ENCODE assay signal across 14 cellular contexts in genomic region chr3:169634618-169635236, GRCh38. TPM values are rescaled to one million over a fixed set of nuclear protein-coding genes. Genes with fewer than 3 reads are reported as not detected.
A peak's percentile ranks its signal among the peaks of the same experiment; 100 is the strongest.
DNase-seq lines count a peak whose midpoint lies in the region; ATAC-seq and TF ChIP-seq lines count a peak whose summit lies in the region.
"Had no signal": no experiment of that assay in that cellular context is flagged by ENCODE, and none has a peak within 500 bp of the region (broad histone marks: within the 10 kb centered on the region; RNA-seq: fewer than 3 reads in every experiment).

No MANE protein-coding gene starts in this region.

- H3K36me3 ChIP-seq in PC-9 (ENCODE audit: low read depth) (no peaks in the 10 kb centered on the region), heart right ventricle (no peaks in the 10 kb centered on the region), upper lobe of right lung (no peaks in the 10 kb centered on the region), OCI-LY7 (ENCODE audit: insufficient read depth, low read length) (no peaks in the 10 kb centered on the region)

- TF ChIP-seq CTCF in PC-9 (conservative IDR thresholded peaks at IDR 0.05), result no peak
- no peak for TF ChIP-seq CTCF in heart right ventricle (IDR thresholded peaks at IDR 0.05)
- no peak for TF ChIP-seq CTCF in upper lobe of right lung (IDR thresholded peaks at IDR 0.05)
- TF ChIP-seq CTCF in OCI-LY7 (conservative IDR thresholded peaks at IDR 0.05; ENCODE audit: low read length), result no peak

- no peaks in the 10 kb centered on the region for H3K9me3 ChIP-seq in PC-9 (ENCODE audit: insufficient read depth, low read depth)
- H3K9me3 ChIP-seq in heart right ventricle, result no peaks in the 10 kb centered on the region
- H3K9me3 ChIP-seq in upper lobe of right lung, result no peaks in the 10 kb centered on the region
- no peaks in the 10 kb centered on the region for H3K9me3 ChIP-seq in OCI-LY7 (ENCODE audit: low read length)
- H3K9me3 ChIP-seq: Caco-2 had no signal

- H3K4me1 ChIP-seq in PC-9 (replicated peaks; ENCODE audit: insufficient read depth), result peaks cover 24% of the 10 kb centered on the region
- peaks cover 0 to 36% (median 13%) of the 10 kb centered on the region in 9 donors for H3K4me1 ChIP-seq in heart right ventricle
- H3K4me1 ChIP-seq in upper lobe of right lung, result peaks cover 6% of the 10 kb centered on the region
- no peaks in the 10 kb centered on the region for H3K4me1 ChIP-seq in OCI-LY7 (ENCODE audit: insufficient read depth, low read length, poor library complexity, severe bottlenecking)

- CTCF ChIA-PET in PC-9 (lab: Charles Lee), result interaction anchor here (0.6 kb wide), 1 partner anchor 70 kb away, joined by 3 read pairs; no protein-coding TSS in a partner anchor
- CTCF ChIA-PET in OCI-LY7 (lab: Charles Lee; ENCODE audit: unreplicated experiment), result no interaction called here

- peaks cover 10% of the 10 kb centered on the region; the same call in 1 of the 2 replicates for H3F3A ChIP-seq in PC-9 (ENCODE audit: insufficient read depth, low read depth)

- peaks cover 13% of the 10 kb centered on the region for H3K27me3 Mint-ChIP-seq in activated T-cell treated with anti-CD3 and anti-CD28 coated beads, Interleukin-2, amount 50 U/mL, for 4 hours (ENCODE audit: low read depth)

- H3K79me2 ChIP-seq in PC-9 (ENCODE audit: low read depth) (no peaks in the 10 kb centered on the region; the same call in 1 of the 2 replicates), OCI-LY7 (ENCODE audit: insufficient read depth, low read depth, low read length) (no peaks in the 10 kb centered on the region)

- no peaks in the 10 kb centered on the region for H3K9me3 Mint-ChIP-seq in activated T-cell treated with anti-CD3 and anti-CD28 coated beads, Interleukin-2, amount 50 U/mL, for 4 hours
- H3K9me3 Mint-ChIP-seq: activated CD4-positive, alpha-beta memory T cell treated with anti-CD3 and anti-CD28 coated beads for 36 hours had no signal

- H3K27me3 ChIP-seq in PC-9 (ENCODE audit: insufficient read depth, low read depth) (no peaks in the 10 kb centered on the region), heart right ventricle (no peaks in the 10 kb centered on the region), upper lobe of right lung (no peaks in the 10 kb centered on the region)

- BruUV-seq in PC-9 (replicated peaks; lab: Mats Ljungman, UMichigan) (no TSS peak), OCI-LY7 (replicated peaks; lab: Mats Ljungman, UMichigan) (no TSS peak)

- H3K4me3 Mint-ChIP-seq in activated T-cell treated with anti-CD3 and anti-CD28 coated beads, Interleukin-2, amount 50 U/mL, for 4 hours, result no peak overlapping the region
- H3K4me3 Mint-ChIP-seq: activated CD4-positive, alpha-beta memory T cell treated with anti-CD3 and anti-CD28 coated beads for 36 hours had no signal

- POLR2A ChIA-PET in PC-9 (lab: Charles Lee; ENCODE audit: unreplicated experiment), result no interaction called here
- POLR2A ChIA-PET in OCI-LY7 (lab: Charles Lee), result no interaction called here

- ATAC-seq in Right ventricle myocardium inferior (peak; percentile 46), heart right ventricle (peak in 5 of 8 donors; percentile 56 to 78 (median 71)), upper lobe of right lung (peak; percentile 80), HG03280 (IDR thresholded peaks at IDR 0.05; ENCODE audit: unreplicated experiment) (no peak)
- ATAC-seq in activated T-cell treated with anti-CD3 and anti-CD28 coated beads, Interleukin-2, amount 50 U/mL, for 4 hours, result no peak

- H2AFZ ChIP-seq in PC-9 (no peak overlapping the region), OCI-LY7 (ENCODE audit: low read length) (no peak overlapping the region)

- WGBS in heart right ventricle, 2 donors, result 75 to 76% methylated on average over 7 of the region's 7 CpGs

- no peak overlapping the region for H3K4me3 ChIP-seq in PC-9
- H3K4me3 ChIP-seq in heart right ventricle, result no peak overlapping the region
- no peak overlapping the region for H3K4me3 ChIP-seq in upper lobe of right lung
- no peak overlapping the region for H3K4me3 ChIP-seq in OCI-LY7 (ENCODE audit: low read depth, low read length, poor library complexity, severe bottlenecking)

- DNase-seq in Right ventricle myocardium inferior (ENCODE audit: missing footprints), result no peak
- no peak for DNase-seq in cardiac septum (ENCODE audit: low spot score)
- DNase-seq in PC-9, result peak in 1 of 2 experiments; percentile 52
- peak in 1 of 2 donors; percentile 44 for DNase-seq in heart right ventricle
- peak; percentile 74 for DNase-seq in upper lobe of right lung
- no peak for DNase-seq in OCI-LY7 (ENCODE audit: low spot score)
- no peak for DNase-seq in activated T-cell treated with anti-CD3 and anti-CD28 coated beads, Interleukin-2, amount 50 U/mL, for 4 hours
- DNase-seq: activated CD4-positive, alpha-beta memory T cell treated with anti-CD3 and anti-CD28 coated beads for 36 hours; Caco-2; foreskin fibroblast; NCI-H446 treated with DMSO at 0.1 percent for 48 hours; SHP77; stimulated activated CD4-positive, alpha-beta T cell treated with anti-CD3 and anti-CD28 coated beads, Interleukin-12 subunit alpha, Interleukin-12 subunit beta, amount 100 ng/mL, for 4 hours had no signal

- peak overlapping the region; percentile 29 for H3K4me2 ChIP-seq in PC-9
- no peak overlapping the region for H3K4me2 ChIP-seq in OCI-LY7 (ENCODE audit: low read length)

- H4K20me1 ChIP-seq in PC-9 (ENCODE audit: insufficient read depth) (no peaks in the 10 kb centered on the region), OCI-LY7 (ENCODE audit: insufficient read depth, low read length) (no peaks in the 10 kb centered on the region)

- H3K9me2 ChIP-seq in PC-9 (ENCODE audit: insufficient read depth) (no peaks in the 10 kb centered on the region), OCI-LY7 (ENCODE audit: insufficient read depth, low read length) (no peaks in the 10 kb centered on the region)

- H3K27ac ChIP-seq in PC-9, result no peak overlapping the region
- H3K27ac ChIP-seq in heart right ventricle, result peak overlapping the region in 4 of 10 donors; percentile 9 to 64 (median 52)
- H3K27ac ChIP-seq in upper lobe of right lung, result no peak overlapping the region
- H3K27ac ChIP-seq in OCI-LY7 (ENCODE audit: low read depth, low read length, poor library complexity, severe bottlenecking), result no peak overlapping the region

- no peaks in the 10 kb centered on the region for H3K36me3 Mint-ChIP-seq in activated T-cell treated with anti-CD3 and anti-CD28 coated beads, Interleukin-2, amount 50 U/mL, for 4 hours (ENCODE audit: insufficient read depth)
- H3K36me3 Mint-ChIP-seq: activated CD4-positive, alpha-beta memory T cell treated with anti-CD3 and anti-CD28 coated beads for 36 hours had no signal

- H3K4me1 Mint-ChIP-seq in activated T-cell treated with anti-CD3 and anti-CD28 coated beads, Interleukin-2, amount 50 U/mL, for 4 hours (ENCODE audit: low read depth), result peaks cover 3% of the 10 kb centered on the region

- intact Hi-C loops in Right ventricle myocardium inferior (cut with DNase I) (no loop called here), cardiac septum (cut with DNase I) (no loop called here), PC-9 (cut with micrococcal nuclease; ENCODE audit: unreplicated experiment) (no loop called here), heart right ventricle (cut with DNase I) (no loop called here), upper lobe of right lung (cut with DNase I) (no loop called here), OCI-LY7 (cut with micrococcal nuclease; ENCODE audit: unreplicated experiment) (no loop called here)

RNA-seq across cellular contexts. Expression of gene MECOM, which starts 28.8 kb away (rescaled TPM):
- total RNA-seq in Right ventricle myocardium inferior (20.0 TPM), cardiac septum (18.7 TPM), PC-9 (2021) (27.3 and 38.7 TPM in 2 replicates), heart right ventricle (10 to 100 TPM; 13.1 to 27.7 (median 17.7) TPM), upper lobe of right lung (87.8 TPM), OCI-LY7 (2022) (not detected in 2 replicates)
- 10 to 100 TPM in 1 of 2 donors, 1 to 10 TPM in 1; 7.0 to 11.0 TPM for polyA plus RNA-seq in heart right ventricle
- not detected in 2 replicates for total RNA-seq in OCI-LY7 (2014; rRNA removed; shearing (Covaris generic))
- total RNA-seq in activated T-cell treated with anti-CD3 and anti-CD28 coated beads, Interleukin-2, amount 50 U/mL, for 4 hours, result under 1 TPM; 0.24 to 0.40 (median 0.38) TPM
- total RNA-seq: activated CD4-positive, alpha-beta memory T cell treated with anti-CD3 and anti-CD28 coated beads for 36 hours had no signal

Comparison
In these comparisons a context has a peak if more than half of its experiments do, and no peak if none do; other contexts are left out.
1. ATAC-seq: peak in Right ventricle myocardium inferior (single experiment), heart right ventricle (5 of 8) and upper lobe of right lung (single experiment); none in activated T-cell treated with anti-CD3 and anti-CD28 coated beads, Interleukin-2, amount 50 U/mL, for 4 hours (0 of 2) and HG03280 (single experiment).
2. RNA of gene MECOM, which starts 28.8 kb away (total RNA-seq): 87.8 TPM in upper lobe of right lung (single experiment), 27.3 to 38.7 TPM in PC-9, 20.0 TPM in Right ventricle myocardium inferior (single experiment), 18.7 TPM in cardiac septum (single experiment) and 13.1 to 27.7 TPM in heart right ventricle; 0.24 to 0.40 TPM in activated T-cell treated with anti-CD3 and anti-CD28 coated beads, Interleukin-2, amount 50 U/mL, for 4 hours and not detected in OCI-LY7; every median in the first group is over 10 times any median in the second.